Comparison of ENCODE assay signal across 11 cellular contexts in genomic region chr6:111725446-111726112, GRCh38.
DNase-seq lines count a peak whose midpoint lies in the region; ATAC-seq, FAIRE-seq and TF ChIP-seq lines count a peak whose summit lies in the region.
"Had no signal": no experiment of that assay in that cellular context is flagged by ENCODE, and none has a peak within 500 bp of the region (broad histone marks: within the 10 kb centered on the region; RNA-seq: fewer than 3 reads in every experiment).

No MANE protein-coding gene starts in this region.

- 8% methylated on average over 6 of the region's 7 CpGs for WGBS in K562 (ENCODE audit: insufficient coverage, low coverage, missing lambda C conversion rate)
- 44 to 53% methylated on average over 7 of the region's 7 CpGs for WGBS in aorta, 2 donors

- H3K27ac Mint-ChIP-seq in stimulated activated naive CD8-positive, alpha-beta T cell treated with anti-CD3 and anti-CD28 coated beads, Interleukin-15, Interleukin-2, amounts not matched to agents 100 ng/mL and 50 ng/mL, for 24 hours = peak overlapping the region; percentile 93
- H3K27ac Mint-ChIP-seq: H9 had no signal

- H3K9me3 Mint-ChIP-seq in stimulated activated naive CD8-positive, alpha-beta T cell treated with anti-CD3 and anti-CD28 coated beads, Interleukin-15, Interleukin-2, amounts not matched to agents 100 ng/mL and 50 ng/mL, for 24 hours = no peaks in the 10 kb centered on the region
- H3K9me3 Mint-ChIP-seq: H9 had no signal

- H3K36me3 Mint-ChIP-seq in stimulated activated naive CD8-positive, alpha-beta T cell treated with anti-CD3 and anti-CD28 coated beads, Interleukin-15, Interleukin-2, amounts not matched to agents 100 ng/mL and 50 ng/mL, for 24 hours (ENCODE audit: low read depth) = peaks cover 80% of the 10 kb centered on the region

- POLR2A ChIA-PET in K562 (lab: Yijun Ruan, JAX) = interaction anchor here (0.8 to 1.0 kb wide), 2 partner anchors 12 to 15 kb away, joined by 3 to 4 read pairs; no protein-coding TSS in a partner anchor

- TF ChIP-seq POLR2A in K562 (conservative IDR thresholded peaks at IDR 0.05) = no peak

- no peaks in the 10 kb centered on the region for H3K36me3 ChIP-seq in K562 (ENCODE audit: control insufficient read depth, insufficient read depth, low read length)
- H3K36me3 ChIP-seq in aorta (ENCODE audit: control insufficient read depth in 1 of 2, insufficient read depth in 2 of 2, low read length in 1 of 2) = no peaks in the 10 kb centered on the region

- no peaks in the 10 kb centered on the region for H3K9me3 ChIP-seq in K562 (replicated peaks; ENCODE audit: control insufficient read depth, insufficient read depth, low read depth, low read length)
- no peaks in the 10 kb centered on the region for H3K9me3 ChIP-seq in aorta (ENCODE audit: control insufficient read depth, low read length)

- H3K4me1 Mint-ChIP-seq in stimulated activated naive CD8-positive, alpha-beta T cell treated with anti-CD3 and anti-CD28 coated beads, Interleukin-15, Interleukin-2, amounts not matched to agents 100 ng/mL and 50 ng/mL, for 24 hours (ENCODE audit: low read depth) = peaks cover 94% of the 10 kb centered on the region

- CTCF ChIA-PET in K562 (lab: Yijun Ruan, JAX; ENCODE audit: low intra/inter-chr PET ratio) = no interaction called here

- H3K4me2 ChIP-seq in K562 (ENCODE audit: insufficient read depth, low read length) = no peak overlapping the region

- no peaks in the 10 kb centered on the region for H3K79me2 ChIP-seq in K562 (ENCODE audit: control insufficient read depth, insufficient read depth, low read length)

- no peaks in the 10 kb centered on the region for H3K27me3 Mint-ChIP-seq in stimulated activated naive CD8-positive, alpha-beta T cell treated with anti-CD3 and anti-CD28 coated beads, Interleukin-15, Interleukin-2, amounts not matched to agents 100 ng/mL and 50 ng/mL, for 24 hours

- in situ Hi-C loops in K562 (cut with MboI) = no loop called here

- ATAC-seq in stimulated activated naive CD8-positive, alpha-beta T cell treated with anti-CD3 and anti-CD28 coated beads, Interleukin-15, Interleukin-2, amounts not matched to agents 100 U/mL and 50 U/mL, for 24 hours = no peak
- ATAC-seq in K562 (no peak), aorta (ENCODE audit: low FRiP score) (peak; percentile 68), GM21529 (IDR thresholded peaks at IDR 0.05; ENCODE audit: unreplicated experiment) (no peak)

- H3K9ac ChIP-seq in K562 (ENCODE audit: insufficient read depth in 1 of 2, low read depth in 2 of 2, low read length in 2 of 2) = no peak overlapping the region

- no peak for FAIRE-seq in K562 (lab: Jason Lieb, UNC)

- peaks cover 7% of the 10 kb centered on the region; the same call in 1 of the 2 replicates for H4K20me1 ChIP-seq in K562 (replicated peaks; ENCODE audit: control insufficient read depth, insufficient read depth, low read length)

- H3K4me1 ChIP-seq in K562 (replicated peaks in 1 of 2; ENCODE audit: control insufficient read depth in 2 of 2, insufficient read depth in 2 of 2, low read length in 2 of 2) (no peaks in the 10 kb centered on the region), aorta (ENCODE audit: control insufficient read depth in 1 of 2, insufficient read depth in 2 of 2, low read length in 2 of 2) (no peaks in the 10 kb centered on the region)

- TF ChIP-seq EP300 in K562 (IDR thresholded peaks at IDR 0.05; ENCODE audit: low read length) = no peak

- intact Hi-C loops in K562 (cut with micrococcal nuclease) (no loop called here), aorta (cut with DNase I) (no loop called here)

- peaks cover 6 to 29% of the 10 kb centered on the region in 2 experiments for H3K27me3 ChIP-seq in K562 (ENCODE audit: control insufficient read depth in 2 of 2, insufficient read depth in 2 of 2, low read length in 2 of 2)
- no peaks in the 10 kb centered on the region for H3K27me3 ChIP-seq in aorta (ENCODE audit: control insufficient read depth in 1 of 2, insufficient read depth in 2 of 2, low read length in 1 of 2)

- peak overlapping the region; percentile 7 for H3K4me3 Mint-ChIP-seq in stimulated activated naive CD8-positive, alpha-beta T cell treated with anti-CD3 and anti-CD28 coated beads, Interleukin-15, Interleukin-2, amounts not matched to agents 100 ng/mL and 50 ng/mL, for 24 hours
- H3K4me3 Mint-ChIP-seq: H9 had no signal

- no TSS peak for BruUV-seq in K562 (replicated peaks; lab: Mats Ljungman, UMichigan)

- no peak for TF ChIP-seq CTCF in K562 (IDR thresholded peaks at IDR 0.05 in 2 of 3, conservative IDR thresholded peaks at IDR 0.05 in 1 of 3; ENCODE audit: insufficient read depth in 2 of 3, low read depth in 1 of 3, low read length in 3 of 3)

- H2AFZ ChIP-seq in K562 (ENCODE audit: low read depth, low read length) = no peak overlapping the region

- no peak overlapping the region for H3K27ac ChIP-seq in K562 (ENCODE audit: extremely low read depth, low read depth, low read length)
- no peak overlapping the region for H3K27ac ChIP-seq in aorta (ENCODE audit: low read depth in 1 of 2, low read length in 2 of 2)

- no peaks in the 10 kb centered on the region for H3K9me1 ChIP-seq in K562 (ENCODE audit: control insufficient read depth, insufficient read depth, low read length)

- TF ChIP-seq RAD21 in K562 (CRISPR knock-in tag; conservative IDR thresholded peaks at IDR 0.05 in 1 of 2, IDR thresholded peaks at IDR 0.05 in 1 of 2) = no peak

- no peak for DNase-seq in stimulated activated naive CD8-positive, alpha-beta T cell treated with anti-CD3 and anti-CD28 coated beads, Interleukin-15, Interleukin-2, amounts not matched to agents 100 U/mL and 50 U/mL, for 24 hours
- DNase-seq in K562 (ENCODE audit: extremely low read depth in 1 of 4, low spot score in 3 of 4) (no peak), medulla oblongata (ENCODE audit: extremely low spot score) (peak; percentile 78), aorta (peak; percentile 71 to 80), NCI-H774 (lab: John Stamatoyannopoulos, UW) (no peak)
- no peak for DNase-seq in central memory CD4-positive, alpha-beta T cell
- DNase-seq: H9, T-helper 9 cell, trophoblast cell had no signal

- H3K4me3 ChIP-seq in K562 = no peak overlapping the region
- no peak overlapping the region for H3K4me3 ChIP-seq in aorta (ENCODE audit: low read length in 2 of 2)

TF ChIP-seq in K562, 482 proteins besides CTCF, POLR2A, EP300 and RAD21:
- TF ChIP-seq MLX (CRISPR knock-in tag; conservative IDR thresholded peaks at IDR 0.05) (no peak), TAF15 (IDR thresholded peaks at IDR 0.05; ENCODE audit: low read depth, low read length) (no peak), ZNF134 (CRISPR knock-in tag; conservative IDR thresholded peaks at IDR 0.05) (peak; percentile 87)

Comparison
In these comparisons a context has a peak if more than half of its experiments do, and no peak if none do; other contexts are left out.
1. DNase-seq: peak in medulla oblongata (single experiment) and aorta (2 of 2); none in stimulated activated naive CD8-positive, alpha-beta T cell treated with anti-CD3 and anti-CD28 coated beads, Interleukin-15, Interleukin-2, amounts not matched to agents 100 U/mL and 50 U/mL, for 24 hours (single experiment), K562 (0 of 4), central memory CD4-positive, alpha-beta T cell (single experiment) and NCI-H774 (single experiment).